Comparison of ENCODE assay signal across 16 cellular contexts in genomic region chr5:394671-395155, GRCh38. TPM values are rescaled to one million over a fixed set of nuclear protein-coding genes. Genes with fewer than 3 reads are reported as not detected.
DNase-seq lines count a peak whose midpoint lies in the region; ATAC-seq lines count a peak whose summit lies in the region.
"Had no signal": no experiment of that assay in that cellular context is flagged by ENCODE, and none has a peak within 500 bp of the region (broad histone marks: within the 10 kb centered on the region; RNA-seq: fewer than 3 reads in every experiment).

No MANE protein-coding gene starts in this region.

- intact Hi-C loops in Right ventricle myocardium superior (cut with DNase I) (no loop called here), right cardiac atrium (cut with DNase I) (no loop called here)

- peaks cover 2% of the 10 kb centered on the region for H3K9me3 ChIP-seq in right cardiac atrium (ENCODE audit: control insufficient read depth, low read length)
- H3K9me3 ChIP-seq in mesodermal cell (ENCODE audit: control insufficient read depth, low read length) = no peaks in the 10 kb centered on the region
- H3K9me3 ChIP-seq: BE2C, SJCRH30 had no signal

- H3K4me3 Mint-ChIP-seq in activated T-helper 17 cell treated with anti-CD3 and anti-CD28 coated beads, Interleukin-2, amount 50 U/mL, for 72 hours = peak overlapping the region; percentile 41

- no peaks in the 10 kb centered on the region for H3K4me1 ChIP-seq in right cardiac atrium (ENCODE audit: control insufficient read depth, insufficient read depth, low read length)
- H3K4me1 ChIP-seq in mesodermal cell (ENCODE audit: control insufficient read depth, insufficient read depth, low read length, poor library complexity, severe bottlenecking) = peaks cover 40% of the 10 kb centered on the region
- peaks cover 3% of the 10 kb centered on the region for H3K4me1 ChIP-seq in urinary bladder (ENCODE audit: insufficient read depth)
- H3K4me1 ChIP-seq: BE2C, foreskin keratinocyte had no signal

- H3K4me3 ChIP-seq in right cardiac atrium (ENCODE audit: low read length) (no peak overlapping the region), mesodermal cell (ENCODE audit: extremely low read depth, insufficient read depth, low read length, poor library complexity, severe bottlenecking) (no peak overlapping the region), urinary bladder (ENCODE audit: low read depth, low read length) (no peak overlapping the region)
- H3K4me3 ChIP-seq: SJCRH30 had no signal

- no peaks in the 10 kb centered on the region for H3K27me3 ChIP-seq in right cardiac atrium (ENCODE audit: control insufficient read depth, insufficient read depth)
- H3K27me3 ChIP-seq: BE2C, SJCRH30 had no signal

- ATAC-seq in Right ventricle myocardium superior (ENCODE audit: poor library complexity) (no peak), right cardiac atrium (no peak)
- no peak for ATAC-seq in activated T-helper 17 cell treated with anti-CD3 and anti-CD28 coated beads, Interleukin-2, amount 50 U/mL, for 72 hours (replicated peaks)
- ATAC-seq: activated naive CD4-positive, alpha-beta T cell treated with anti-CD3 and anti-CD28 coated beads, Interleukin-2, amount 50 U/mL, for 72 hours; foreskin keratinocyte; naive thymus-derived CD4-positive, alpha-beta T cell had no signal

- DNase-seq in Right ventricle myocardium superior (peak; percentile 33), right cardiac atrium (no peak), SW 1271 (lab: John Stamatoyannopoulos, UW) (no peak), NCI-H146 treated with DMSO at 0.1 percent for 48 hours (lab: John Stamatoyannopoulos, UW; ENCODE audit: unreplicated experiment) (no peak), amygdala (lab: John Stamatoyannopoulos, UW) (no peak)
- DNase-seq: activated CD4-positive, alpha-beta T cell treated with anti-CD3 and anti-CD28 coated beads for 1 hour; BE2C; foreskin keratinocyte; naive thymus-derived CD4-positive, alpha-beta T cell; NCI-H1105; NCI-H748 treated with DMSO at 0.1 percent for 48 hours had no signal

- peaks cover 13% of the 10 kb centered on the region for H3K4me1 Mint-ChIP-seq in activated T-helper 17 cell treated with anti-CD3 and anti-CD28 coated beads, Interleukin-2, amount 50 U/mL, for 72 hours

- H3K36me3 ChIP-seq in mesodermal cell (ENCODE audit: control insufficient read depth, insufficient read depth, low read length) (no peaks in the 10 kb centered on the region), urinary bladder (ENCODE audit: insufficient read depth) (no peaks in the 10 kb centered on the region)
- H3K36me3 ChIP-seq: BE2C, SJCRH30 had no signal

- H3K27me3 Mint-ChIP-seq in activated T-helper 17 cell treated with anti-CD3 and anti-CD28 coated beads, Interleukin-2, amount 50 U/mL, for 72 hours = no peaks in the 10 kb centered on the region

- no peaks in the 10 kb centered on the region for H3K9me3 Mint-ChIP-seq in activated T-helper 17 cell treated with anti-CD3 and anti-CD28 coated beads, Interleukin-2, amount 50 U/mL, for 72 hours
- H3K9me3 Mint-ChIP-seq: activated naive CD4-positive, alpha-beta T cell treated with anti-CD3 and anti-CD28 coated beads, Interleukin-2, amount 50 U/mL, for 72 hours had no signal

- peak overlapping the region; percentile 66 for H3K27ac Mint-ChIP-seq in activated T-helper 17 cell treated with anti-CD3 and anti-CD28 coated beads, Interleukin-2, amount 50 U/mL, for 72 hours

- peaks cover 30% of the 10 kb centered on the region for H3K36me3 Mint-ChIP-seq in activated T-helper 17 cell treated with anti-CD3 and anti-CD28 coated beads, Interleukin-2, amount 50 U/mL, for 72 hours (ENCODE audit: low read depth)

- 82% methylated on average over 18 of the region's 18 CpGs for WGBS in right cardiac atrium
- WGBS in mesodermal cell (ENCODE audit: insufficient coverage in 2 of 2), 2 experiments = 87 to 88% methylated on average over 12 to 13 of the region's 18 CpGs
- WGBS in urinary bladder = 79% methylated on average over 18 of the region's 18 CpGs

- H3K27ac ChIP-seq in right cardiac atrium (ENCODE audit: low read length) = no peak overlapping the region
- peak overlapping the region; percentile 83 for H3K27ac ChIP-seq in mesodermal cell (ENCODE audit: low read depth, low read length, severe bottlenecking)
- peak overlapping the region; percentile 88 for H3K27ac ChIP-seq in urinary bladder (ENCODE audit: low read depth)
- H3K27ac ChIP-seq: foreskin keratinocyte had no signal

RNA-seq across cellular contexts. Expression of gene EXOC3, which starts 48.3 kb away (rescaled TPM):
- total RNA-seq in Right ventricle myocardium superior = 46.4 TPM
- 10 to 100 TPM; 42.4 to 50.2 (median 46.5) TPM for total RNA-seq in right cardiac atrium
- polyA plus RNA-seq in right cardiac atrium = 30.1 TPM
- 10 to 100 TPM; 78.3 to 93.6 TPM for total RNA-seq in activated T-helper 17 cell treated with anti-CD3 and anti-CD28 coated beads, Interleukin-2, amount 50 U/mL, for 72 hours
- polyA plus RNA-seq in mesodermal cell (2013, experiment 1 of 2) = 32.3 TPM
- polyA plus RNA-seq in mesodermal cell (2013, experiment 2 of 2) = 29.0 TPM
- total RNA-seq in urinary bladder = 31.7 TPM
- 61.4 TPM for polyA plus RNA-seq in urinary bladder
